Comparison of ENCODE assay signal across 8 cellular contexts in genomic region chr3:123559040-123559861, GRCh38. TPM values are rescaled to one million over a fixed set of nuclear protein-coding genes. Genes with fewer than 3 reads are reported as not detected.
A peak's percentile ranks its signal among the peaks of the same experiment; 100 is the strongest.
DNase-seq lines count a peak whose midpoint lies in the region; ATAC-seq and TF ChIP-seq lines count a peak whose summit lies in the region.

No MANE protein-coding gene starts in this region.

- H3K27me3 ChIP-seq in adipocyte (replicated peaks; ENCODE audit: control insufficient read depth, insufficient read depth, low read length) (no peaks in the 10 kb centered on the region), left ventricle myocardium inferior (ENCODE audit: low read depth) (no peaks in the 10 kb centered on the region), sigmoid colon (no peaks in the 10 kb centered on the region)

- TF ChIP-seq CTCF in AG04449 (IDR thresholded peaks at IDR 0.05; ENCODE audit: insufficient read depth, low read length, missing control alignments) (peak; percentile 34), GM12874 (IDR thresholded peaks at IDR 0.05; ENCODE audit: insufficient read depth, low read depth, low read length) (peak; percentile 43; the same call in 1 of the 2 replicates), left ventricle myocardium inferior (IDR thresholded peaks at IDR 0.05; ENCODE audit: borderline replicate concordance) (peak; percentile 89), sigmoid colon (IDR thresholded peaks at IDR 0.05) (peak; percentile 48 to 85 (median 64))

- DNase-seq in AG04449 (ENCODE audit: low read depth, low spot score) (no peak), NCI-H2107 treated with DMSO at 0.1 percent for 48 hours (lab: John Stamatoyannopoulos, UW; ENCODE audit: unreplicated experiment) (peak; percentile 22), adipocyte (ENCODE audit: low read depth) (peak; percentile 84), left ventricle myocardium inferior (no peak), sigmoid colon (no peak)
- DNase-seq in effector CD8-positive, alpha-beta T cell (lab: John Stamatoyannopoulos, UW): no peak
- DNase-seq in stimulated activated naive CD8-positive, alpha-beta T cell treated with anti-CD3 and anti-CD28 coated beads, Interleukin-15, Interleukin-2, amounts not matched to agents 100 U/mL and 50 U/mL, for 24 hours: no peak

- TF ChIP-seq EP300 in sigmoid colon (IDR thresholded peaks at IDR 0.05): no peak

- intact Hi-C loops in left ventricle myocardium inferior (cut with micrococcal nuclease) (no loop called here), sigmoid colon (cut with DNase I) (loop anchor here (2.0 to 5.0 kb wide), 4 partner anchors 70 to 617 kb away; partner anchors contain the start of gene ADCY5)

- no peak overlapping the region for H3K9ac ChIP-seq in adipocyte (ENCODE audit: low read length)

- H3K9me3 ChIP-seq in adipocyte (ENCODE audit: control insufficient read depth, low read length): no peaks in the 10 kb centered on the region
- peaks cover 11% of the 10 kb centered on the region for H3K9me3 ChIP-seq in left ventricle myocardium inferior (replicated peaks)
- no peaks in the 10 kb centered on the region for H3K9me3 ChIP-seq in sigmoid colon

- POLR2A ChIA-PET in AG04449 (lab: Yijun Ruan, JAX): no interaction called here

- peaks cover 54% of the 10 kb centered on the region for H3K36me3 ChIP-seq in adipocyte (ENCODE audit: control insufficient read depth, insufficient read depth, low read length, severe bottlenecking)
- no peaks in the 10 kb centered on the region for H3K36me3 ChIP-seq in left ventricle myocardium inferior
- H3K36me3 ChIP-seq in sigmoid colon: peaks cover 0 to 3% (median 0%) of the 10 kb centered on the region in 4 donors

- no peak for ATAC-seq in stimulated activated naive CD8-positive, alpha-beta T cell treated with anti-CD3 and anti-CD28 coated beads, Interleukin-15, Interleukin-2, amounts not matched to agents 100 U/mL and 50 U/mL, for 24 hours

- no peak overlapping the region for H3K4me3 ChIP-seq in AG04449 (ENCODE audit: low read depth, low read length)
- H3K4me3 ChIP-seq in adipocyte (ENCODE audit: low read length): no peak overlapping the region
- H3K4me3 ChIP-seq in left ventricle myocardium inferior: no peak overlapping the region
- no peak overlapping the region for H3K4me3 ChIP-seq in sigmoid colon

- H3K4me1 ChIP-seq in adipocyte (ENCODE audit: control insufficient read depth, insufficient read depth, low read length) (no peaks in the 10 kb centered on the region), left ventricle myocardium inferior (no peaks in the 10 kb centered on the region), sigmoid colon (peaks cover 0 to 4% (median 2%) of the 10 kb centered on the region in 4 donors)

- no peak for TF ChIP-seq POLR2A in sigmoid colon (IDR thresholded peaks at IDR 0.05)

- CTCF ChIA-PET in AG04449 (lab: Yijun Ruan, JAX): interaction anchor here (0.7 to 8.7 kb wide), 36 partner anchors 9 to 337 kb away, joined by 3 to 250 read pairs (median 4); partner anchors contain the start of genes ADCY5 and HACD2

- H3K27ac ChIP-seq in left ventricle myocardium inferior (replicated peaks): no peak overlapping the region
- no peak overlapping the region for H3K27ac ChIP-seq in sigmoid colon

- 41 to 43% methylated on average over 12 of the region's 12 CpGs for WGBS in sigmoid colon, 2 donors

RNA-seq across cellular contexts. Expression of gene HACD2, which starts 25.6 kb away (rescaled TPM):
- total RNA-seq in left ventricle myocardium inferior (8.1 TPM), sigmoid colon (10 to 100 TPM; 15.3 to 26.4 (median 19.2) TPM)
- 10 to 100 TPM in 1 of 3 donors, 1 to 10 TPM in 2; 6.6 to 24.9 (median 7.6) TPM for polyA plus RNA-seq in sigmoid colon

Comparison
In these comparisons a context has a peak if more than half of its experiments do, and no peak if none do; other contexts are left out.
1. DNase-seq: peak in NCI-H2107 treated with DMSO at 0.1 percent for 48 hours (single experiment) and adipocyte (single experiment); none in AG04449 (single experiment), left ventricle myocardium inferior (single experiment), sigmoid colon (single experiment), effector CD8-positive, alpha-beta T cell (single experiment) and stimulated activated naive CD8-positive, alpha-beta T cell treated with anti-CD3 and anti-CD28 coated beads, Interleukin-15, Interleukin-2, amounts not matched to agents 100 U/mL and 50 U/mL, for 24 hours (single experiment).
2. CTCF ChIP-seq: peak in every context shown above with its lines; median percentile 89 in left ventricle myocardium inferior; 64 in sigmoid colon; 43 in GM12874; 34 in AG04449.